In genomic region chr1:206772228-206773002, GRCh38 we compare ENCODE assay signal across 13 cellular contexts. TPM values are rescaled to one million over a fixed set of nuclear protein-coding genes. Genes with fewer than 3 reads are reported as not detected.
DNase-seq lines count a peak whose midpoint lies in the region; ATAC-seq, FAIRE-seq and TF ChIP-seq lines count a peak whose summit lies in the region.
"Had no signal": no experiment of that assay in that cellular context is flagged by ENCODE, and none has a peak within 500 bp of the region (broad histone marks: within the 10 kb centered on the region; RNA-seq: fewer than 3 reads in every experiment).

TSS of gene IL10 (minus strand) at chr1:206772494. CDS start at chr1:206772435, 59 bp downstream.

- H3K4me1 Mint-ChIP-seq in activated CD8-positive, alpha-beta T cell treated with anti-CD3 and anti-CD28 coated beads, Interleukin-2, amount 10 ng/mL, durations not matched to agents 7 days and 5 days (ENCODE audit: low read depth), result peaks cover 67% of the 10 kb centered on the region
- H3K4me1 Mint-ChIP-seq in activated CD8-positive, alpha-beta T cell treated with anti-CD3 and anti-CD28 coated beads for 36 hours (ENCODE audit: low read depth), result peaks cover 67% of the 10 kb centered on the region

- H3K36me3 Mint-ChIP-seq in activated CD8-positive, alpha-beta T cell treated with anti-CD3 and anti-CD28 coated beads, Interleukin-2, amount 10 ng/mL, durations not matched to agents 7 days and 5 days (ENCODE audit: low read depth), result no peaks in the 10 kb centered on the region
- H3K36me3 Mint-ChIP-seq in activated CD8-positive, alpha-beta T cell treated with anti-CD3 and anti-CD28 coated beads for 36 hours (ENCODE audit: low read depth), result no peaks in the 10 kb centered on the region

- FAIRE-seq in D721Med (lab: Jason Lieb, UNC), result no peak

- no peaks in the 10 kb centered on the region for H3K9me3 Mint-ChIP-seq in activated CD8-positive, alpha-beta T cell treated with anti-CD3 and anti-CD28 coated beads, Interleukin-2, amount 10 ng/mL, durations not matched to agents 7 days and 5 days (ENCODE audit: insufficient read depth)
- H3K9me3 Mint-ChIP-seq in activated CD8-positive, alpha-beta T cell treated with anti-CD3 and anti-CD28 coated beads for 36 hours, result no peaks in the 10 kb centered on the region

- CTCF ChIA-PET in activated CD8-positive, alpha-beta T cell treated with anti-CD3 and anti-CD28 coated beads, Interleukin-2, amount 10 ng/mL, durations not matched to agents 7 days and 5 days (lab: Charles Lee), result interaction anchor here (0.8 to 8.8 kb wide), 12 partner anchors 11 to 210 kb away, joined by 3 to 118 read pairs (median 10); no protein-coding TSS in a partner anchor
- CTCF ChIA-PET in activated CD8-positive, alpha-beta T cell treated with anti-CD3 and anti-CD28 coated beads for 36 hours (lab: Charles Lee), result interaction anchor here (0.9 to 10.0 kb wide), 11 partner anchors 12 to 159 kb away, joined by 3 to 125 read pairs (median 9); no protein-coding TSS in a partner anchor

- peaks cover 36% of the 10 kb centered on the region for H3K27me3 Mint-ChIP-seq in activated CD8-positive, alpha-beta T cell treated with anti-CD3 and anti-CD28 coated beads, Interleukin-2, amount 10 ng/mL, durations not matched to agents 7 days and 5 days (ENCODE audit: low read depth)
- H3K27me3 Mint-ChIP-seq in activated CD8-positive, alpha-beta T cell treated with anti-CD3 and anti-CD28 coated beads for 36 hours, result peaks cover 12% of the 10 kb centered on the region

- no peak within 1 kb of the TSS for H3K4me3 Mint-ChIP-seq in activated CD8-positive, alpha-beta T cell treated with anti-CD3 and anti-CD28 coated beads, Interleukin-2, amount 10 ng/mL, durations not matched to agents 7 days and 5 days
- H3K4me3 Mint-ChIP-seq in activated CD8-positive, alpha-beta T cell treated with anti-CD3 and anti-CD28 coated beads for 36 hours, result no peak within 1 kb of the TSS

- peak within 1 kb of the TSS; percentile 67 for H3K27ac Mint-ChIP-seq in activated CD8-positive, alpha-beta T cell treated with anti-CD3 and anti-CD28 coated beads, Interleukin-2, amount 10 ng/mL, durations not matched to agents 7 days and 5 days
- no peak within 1 kb of the TSS for H3K27ac Mint-ChIP-seq in activated CD8-positive, alpha-beta T cell treated with anti-CD3 and anti-CD28 coated beads for 36 hours

- no peak for DNase-seq in activated CD8-positive, alpha-beta T cell treated with anti-CD3 and anti-CD28 coated beads, Interleukin-2, amount 10 ng/mL, durations not matched to agents 7 days and 5 days
- DNase-seq in activated CD8-positive, alpha-beta T cell treated with anti-CD3 and anti-CD28 coated beads for 36 hours, result no peak
- DNase-seq in NOMO-1 treated with DMSO at 0.1 percent for 48 hours (lab: John Stamatoyannopoulos, UW; ENCODE audit: unreplicated experiment) (peak; percentile 78), left ventricle myocardium superior (peak; percentile 41), D721Med (ENCODE audit: insufficient read length, low spot score) (no peak), NCI-H1048 (lab: John Stamatoyannopoulos, UW) (no peak)
- DNase-seq: activated CD4-positive, alpha-beta T cell treated with anti-CD3 and anti-CD28 coated beads for 1 hour; psoas muscle had no signal

- TF ChIP-seq CTCF in activated CD8-positive, alpha-beta T cell treated with anti-CD3 and anti-CD28 coated beads for 36 hours (IDR thresholded peaks at IDR 0.05), result no peak
- TF ChIP-seq CTCF in subcutaneous adipose tissue (IDR thresholded peaks at IDR 0.05; ENCODE audit: low read depth) (no peak), D721Med (IDR thresholded peaks at IDR 0.05; ENCODE audit: insufficient read depth, missing control alignments) (no peak)

- intact Hi-C loops in activated CD8-positive, alpha-beta T cell treated with anti-CD3 and anti-CD28 coated beads for 36 hours (cut with micrococcal nuclease), result no loop called here
- intact Hi-C loops in left ventricle myocardium superior (cut with micrococcal nuclease), result no loop called here

- no peak for ATAC-seq in activated CD8-positive, alpha-beta T cell treated with anti-CD3 and anti-CD28 coated beads, Interleukin-2, amount 10 ng/mL, durations not matched to agents 7 days and 5 days
- no peak for ATAC-seq in activated CD8-positive, alpha-beta T cell treated with anti-CD3 and anti-CD28 coated beads for 36 hours
- peak; percentile 77 for ATAC-seq in left ventricle myocardium superior
- ATAC-seq in GM21717 (IDR thresholded peaks at IDR 0.05; ENCODE audit: unreplicated experiment), result no peak

- POLR2A ChIA-PET in activated CD8-positive, alpha-beta T cell treated with anti-CD3 and anti-CD28 coated beads, Interleukin-2, amount 10 ng/mL, durations not matched to agents 7 days and 5 days (lab: Charles Lee), result interaction anchor here (0.6 to 0.9 kb wide), 2 partner anchors 15 to 45 kb away, joined by 4 read pairs; no protein-coding TSS in a partner anchor
- POLR2A ChIA-PET in activated CD8-positive, alpha-beta T cell treated with anti-CD3 and anti-CD28 coated beads for 36 hours (lab: Charles Lee), result interaction anchor here (0.6 to 2.3 kb wide), 5 partner anchors 10 to 277 kb away, joined by 3 to 6 read pairs (median 3); no protein-coding TSS in a partner anchor

RNA-seq across cellular contexts. Expression of gene IL10, which starts in this region (rescaled TPM):
- under 1 TPM in 1 of 2 experiments, not detected in 1; 0.32 TPM for total RNA-seq in activated CD8-positive, alpha-beta T cell treated with anti-CD3 and anti-CD28 coated beads, Interleukin-2, amount 10 ng/mL, durations not matched to agents 7 days and 5 days
- total RNA-seq in activated CD8-positive, alpha-beta T cell treated with anti-CD3 and anti-CD28 coated beads for 36 hours, result under 1 TPM in 1 of 2 experiments, not detected in 1; 0.32 TPM
- total RNA-seq in left ventricle myocardium superior (0.37 TPM), subcutaneous adipose tissue (10 to 100 TPM in 3 of 4 donors, 1 to 10 TPM in 1; 8.3 to 18.5 (median 12.1) TPM)
- total RNA-seq: epithelial cell of proximal tubule, kidney epithelial cell, LHCN-M2 had no signal

Comparison
In these comparisons a context has a peak if more than half of its experiments do, and no peak if none do; other contexts are left out.
1. Peak in DNase-seq and ATAC-seq in left ventricle myocardium superior; RNA of the gene not detected or under 1 TPM.